ENCODE assay signal across 35 cellular contexts in the genomic region with DNA sequence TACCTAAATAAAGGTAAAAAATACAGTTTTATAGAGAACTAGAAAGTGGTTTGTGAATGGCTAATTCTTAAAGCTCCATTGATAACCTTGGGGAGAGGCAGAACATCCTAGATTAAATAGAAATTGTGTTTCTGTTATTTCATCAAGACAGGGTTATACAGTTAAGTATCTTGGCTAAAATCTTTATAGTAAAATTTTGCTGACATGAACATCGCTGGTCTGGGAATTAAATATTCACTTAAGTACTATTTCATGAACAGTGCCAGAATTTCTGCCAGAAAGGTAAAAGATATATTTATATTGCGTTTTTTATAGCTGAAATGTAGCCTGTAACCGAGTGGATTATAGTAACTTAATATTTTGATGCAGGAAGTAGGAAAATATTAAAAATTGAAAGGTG.
"Had no signal": no experiment of that assay in that cellular context is flagged by ENCODE, and none has a peak within 500 bp of the region (broad histone marks: within the 10 kb centered on the region; RNA-seq: fewer than 3 reads in every experiment).

No MANE protein-coding gene starts in this region.

- DNase-seq: activated B cell treated with CpG ODN at 0.5 μM for 24 hours; activated CD4-positive, alpha-beta memory T cell treated with anti-CD3 and anti-CD28 coated beads for 36 hours; activated CD4-positive, alpha-beta T cell treated with anti-CD3 and anti-CD28 coated beads for 4 hours; activated CD4-positive, alpha-beta T cell treated with anti-CD3 and anti-CD28 coated beads, Interleukin-2, amount 10 ng/mL, durations not matched to agents 24 days and 14 days; activated CD4-positive, alpha-beta T cell treated with anti-CD3 and anti-CD28 coated beads, Interleukin-2, amount 50 U/mL, for 1 hour; activated CD4-positive, alpha-beta T cell treated with anti-CD3 and anti-CD28 coated beads, Interleukin-2, amount 50 U/mL, for 4 hours; activated CD4-positive, CD25-positive, alpha-beta regulatory T cell treated with anti-CD3 and anti-CD28 coated beads, Interleukin-2, amount 50 U/mL, for 72 hours; activated CD8-positive, alpha-beta memory T cell treated with anti-CD3 and anti-CD28 coated beads, Interleukin-2, amount 50 U/mL, for 4 hours; activated CD8-positive, alpha-beta T cell treated with anti-CD3 and anti-CD28 coated beads for 36 hours; activated effector memory CD4-positive, alpha-beta T cell treated with anti-CD3 and anti-CD28 coated beads, Interleukin-2, amount 50 U/mL, for 16 hours; activated gamma-delta T cell treated with Interleukin-2 at 50 U/mL for 16 hours; activated naive CD4-positive, alpha-beta T cell; activated naive CD4-positive, alpha-beta T cell treated with anti-CD3 and anti-CD28 coated beads for 36 hours; activated naive CD4-positive, alpha-beta T cell treated with anti-CD3 and anti-CD28 coated beads, Interleukin-2, amount 50 U/mL, for 16 hours; activated naive CD8-positive, alpha-beta T cell treated with anti-CD3 and anti-CD28 coated beads for 36 hours; activated T-cell treated with anti-CD3 and anti-CD28 coated beads for 4 hours; activated T-cell treated with anti-CD3 and anti-CD28 coated beads, Interleukin-2, amount 50 U/mL, for 1 hour; activated T-cell treated with anti-CD3 and anti-CD28 coated beads, Interleukin-2, amount 50 U/mL, for 4 hours; activated T-cell treated with anti-CD3 and anti-CD28 coated beads, Interleukin-2, amount 50 U/mL, for 72 hours; adrenal gland; amniotic stem cell; aorta; body of pancreas; brain microvascular endothelial cell; central memory CD4-positive, alpha-beta T cell; T-helper 1 cell; T-helper 2 cell; T-helper 9 cell had no signal

- H3K9me3 ChIP-seq: adrenal gland, body of pancreas, breast epithelium had no signal

- H3K9me3 Mint-ChIP-seq: activated B cell treated with CpG ODN at 0.5 μM for 24 hours; activated CD4-positive, alpha-beta memory T cell treated with anti-CD3 and anti-CD28 coated beads for 36 hours; activated CD4-positive, alpha-beta T cell treated with anti-CD3 and anti-CD28 coated beads, Interleukin-2, amount 10 ng/mL, durations not matched to agents 24 days and 14 days; activated CD8-positive, alpha-beta T cell treated with anti-CD3 and anti-CD28 coated beads for 36 hours; activated naive CD4-positive, alpha-beta T cell treated with anti-CD3 and anti-CD28 coated beads for 36 hours; activated naive CD4-positive, alpha-beta T cell treated with anti-CD3 and anti-CD28 coated beads, Interleukin-2, amount 50 U/mL, for 72 hours; activated naive CD8-positive, alpha-beta T cell treated with anti-CD3 and anti-CD28 coated beads for 36 hours; activated T-cell treated with anti-CD3 and anti-CD28 coated beads, Interleukin-2, amount 50 U/mL, for 4 hours; activated T-cell treated with anti-CD3 and anti-CD28 coated beads, Interleukin-2, amount 50 U/mL, for 72 hours; activated T-helper 1 cell treated with anti-CD3 and anti-CD28 coated beads, Interleukin-12 subunit alpha, Interleukin-12 subunit beta, Interleukin-2, Interleukin-4 antibody, amounts not matched to agents 30 ng/mL and 10 ng/mL and 1 ng/mL, durations not matched to agents 14 hours and 24 hours and 36 hours; activated T-helper 17 cell treated with anti-CD3 and anti-CD28 coated beads, Interleukin-2, amount 50 U/mL, for 72 hours; T-helper 1 cell treated with Interleukin-12 subunit alpha and Interleukin-12 subunit beta and Interleukin-4 antibody, amounts not matched to agents 30 μg/mL and 1 μg/mL, for 36 hours; T-helper 2 cell treated with Interferon-gamma antibody and Interleukin-4, amounts not matched to agents 5 μg/mL and 100 μg/mL, for 36 hours had no signal

- H3K27ac ChIP-seq: body of pancreas, brain microvascular endothelial cell, breast epithelium, VCaP had no signal

- H3K27me3 ChIP-seq: adrenal gland, body of pancreas, brain microvascular endothelial cell, breast epithelium had no signal

- ATAC-seq: activated CD8-positive, alpha-beta T cell treated with anti-CD3 and anti-CD28 coated beads for 36 hours; activated naive CD4-positive, alpha-beta T cell treated with anti-CD3 and anti-CD28 coated beads, Interleukin-2, amount 50 U/mL, for 72 hours; activated T-cell treated with anti-CD3 and anti-CD28 coated beads, Interleukin-2, amount 50 U/mL, for 4 hours; activated T-cell treated with anti-CD3 and anti-CD28 coated beads, Interleukin-2, amount 50 U/mL, for 72 hours; activated T-helper 17 cell treated with anti-CD3 and anti-CD28 coated beads, Interleukin-2, amount 50 U/mL, for 72 hours; body of pancreas had no signal

- H3K4me3 Mint-ChIP-seq: activated B cell treated with CpG ODN at 0.5 μM for 24 hours; activated CD4-positive, alpha-beta memory T cell treated with anti-CD3 and anti-CD28 coated beads for 36 hours; activated CD4-positive, alpha-beta T cell treated with anti-CD3 and anti-CD28 coated beads, Interleukin-2, amount 10 ng/mL, durations not matched to agents 24 days and 14 days; activated CD8-positive, alpha-beta T cell treated with anti-CD3 and anti-CD28 coated beads for 36 hours; activated naive CD4-positive, alpha-beta T cell treated with anti-CD3 and anti-CD28 coated beads for 36 hours; activated naive CD8-positive, alpha-beta T cell treated with anti-CD3 and anti-CD28 coated beads for 36 hours; activated T-cell treated with anti-CD3 and anti-CD28 coated beads, Interleukin-2, amount 50 U/mL, for 4 hours; activated T-cell treated with anti-CD3 and anti-CD28 coated beads, Interleukin-2, amount 50 U/mL, for 72 hours; activated T-helper 1 cell treated with anti-CD3 and anti-CD28 coated beads, Interleukin-12 subunit alpha, Interleukin-12 subunit beta, Interleukin-2, Interleukin-4 antibody, amounts not matched to agents 30 ng/mL and 10 ng/mL and 1 ng/mL, durations not matched to agents 14 hours and 24 hours and 36 hours; activated T-helper 17 cell treated with anti-CD3 and anti-CD28 coated beads, Interleukin-2, amount 50 U/mL, for 72 hours; T-helper 1 cell treated with Interleukin-12 subunit alpha and Interleukin-12 subunit beta and Interleukin-4 antibody, amounts not matched to agents 30 μg/mL and 1 μg/mL, for 36 hours; T-helper 2 cell treated with Interferon-gamma antibody and Interleukin-4, amounts not matched to agents 5 μg/mL and 100 μg/mL, for 36 hours had no signal

- H3K36me3 Mint-ChIP-seq: activated CD4-positive, alpha-beta memory T cell treated with anti-CD3 and anti-CD28 coated beads for 36 hours; activated naive CD4-positive, alpha-beta T cell treated with anti-CD3 and anti-CD28 coated beads, Interleukin-2, amount 50 U/mL, for 72 hours; activated naive CD8-positive, alpha-beta T cell treated with anti-CD3 and anti-CD28 coated beads for 36 hours had no signal

- H3K27me3 Mint-ChIP-seq: activated B cell treated with CpG ODN at 0.5 μM for 24 hours; activated CD4-positive, alpha-beta memory T cell treated with anti-CD3 and anti-CD28 coated beads for 36 hours; activated naive CD8-positive, alpha-beta T cell treated with anti-CD3 and anti-CD28 coated beads for 36 hours had no signal

- H3K4me1 ChIP-seq: breast epithelium had no signal

- H3K36me3 ChIP-seq: adrenal gland, brain microvascular endothelial cell, breast epithelium had no signal

- H3K27ac Mint-ChIP-seq: activated B cell treated with CpG ODN at 0.5 μM for 24 hours; activated CD4-positive, alpha-beta memory T cell treated with anti-CD3 and anti-CD28 coated beads for 36 hours; activated CD4-positive, alpha-beta T cell treated with anti-CD3 and anti-CD28 coated beads, Interleukin-2, amount 10 ng/mL, durations not matched to agents 24 days and 14 days; activated CD8-positive, alpha-beta T cell treated with anti-CD3 and anti-CD28 coated beads for 36 hours; activated naive CD4-positive, alpha-beta T cell treated with anti-CD3 and anti-CD28 coated beads for 36 hours; activated naive CD4-positive, alpha-beta T cell treated with anti-CD3 and anti-CD28 coated beads, Interleukin-2, amount 50 U/mL, for 72 hours; activated naive CD8-positive, alpha-beta T cell treated with anti-CD3 and anti-CD28 coated beads for 36 hours; activated T-cell treated with anti-CD3 and anti-CD28 coated beads, Interleukin-2, amount 50 U/mL, for 72 hours; activated T-helper 1 cell treated with anti-CD3 and anti-CD28 coated beads, Interleukin-12 subunit alpha, Interleukin-12 subunit beta, Interleukin-2, Interleukin-4 antibody, amounts not matched to agents 30 ng/mL and 10 ng/mL and 1 ng/mL, durations not matched to agents 14 hours and 24 hours and 36 hours; activated T-helper 17 cell treated with anti-CD3 and anti-CD28 coated beads, Interleukin-2, amount 50 U/mL, for 72 hours; T-helper 1 cell treated with Interleukin-12 subunit alpha and Interleukin-12 subunit beta and Interleukin-4 antibody, amounts not matched to agents 30 μg/mL and 1 μg/mL, for 36 hours; T-helper 2 cell treated with Interferon-gamma antibody and Interleukin-4, amounts not matched to agents 5 μg/mL and 100 μg/mL, for 36 hours had no signal

- H3K4me3 ChIP-seq: adrenal gland, body of pancreas, breast epithelium had no signal

- H3K4me1 Mint-ChIP-seq: activated B cell treated with CpG ODN at 0.5 μM for 24 hours had no signal
